Comparison of ENCODE assay signal across 24 cellular contexts in the genomic region with DNA sequence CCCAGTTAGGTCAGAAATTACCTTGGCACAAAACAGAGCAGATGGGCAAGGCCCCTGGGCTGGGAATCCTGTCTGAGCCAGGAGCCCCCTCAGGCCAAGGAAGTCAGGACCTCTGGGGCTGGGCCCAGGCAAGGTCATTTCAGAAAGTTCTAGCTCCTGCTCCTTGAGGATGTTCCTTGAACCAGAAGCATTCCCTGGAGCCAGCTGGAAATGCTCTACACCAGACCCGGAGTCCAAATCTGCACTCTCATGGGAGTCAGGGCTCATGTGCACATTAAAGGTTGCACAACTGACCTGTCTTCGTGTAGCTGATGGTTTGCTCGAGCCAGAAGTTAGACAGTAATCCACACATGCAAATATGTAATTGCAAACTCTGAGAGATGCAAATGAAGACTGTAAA. TPM values are rescaled to one million over a fixed set of nuclear protein-coding genes. Genes with fewer than 3 reads are reported as not detected.
"Had no signal": no experiment of that assay in that cellular context is flagged by ENCODE, and none has a peak within 500 bp of the region (broad histone marks: within the 10 kb centered on the region; RNA-seq: fewer than 3 reads in every experiment).

No MANE protein-coding gene starts in this region.

- H3K27ac Mint-ChIP-seq: activated naive CD4-positive, alpha-beta T cell treated with anti-CD3 and anti-CD28 coated beads, Interleukin-2, amount 50 U/mL, for 24 hours; activated T-cell treated with anti-CD3 and anti-CD28 coated beads, Interleukin-2, amount 50 U/mL, for 72 hours; memory B cell had no signal

- H3K4me3 Mint-ChIP-seq: activated naive CD4-positive, alpha-beta T cell treated with anti-CD3 and anti-CD28 coated beads, Interleukin-2, amount 50 U/mL, for 24 hours; activated T-cell treated with anti-CD3 and anti-CD28 coated beads, Interleukin-2, amount 50 U/mL, for 72 hours; memory B cell; naive B cell had no signal

- DNase-seq: activated CD4-positive, alpha-beta T cell treated with anti-CD3 and anti-CD28 coated beads for 1 hour; activated CD8-positive, alpha-beta memory T cell treated with anti-CD3 and anti-CD28 coated beads for 24 hours; activated CD8-positive, alpha-beta memory T cell treated with anti-CD3 and anti-CD28 coated beads, Interleukin-2, amount 50 U/mL, for 48 hours; activated effector memory CD4-positive, alpha-beta T cell treated with anti-CD3 and anti-CD28 coated beads, Interleukin-2, amount 50 U/mL, for 16 hours; activated T-cell treated with anti-CD3 and anti-CD28 coated beads, Interleukin-2, amount 50 U/mL, for 72 hours; cerebellar nuclear complex; effector CD4-positive, alpha-beta T cell; foreskin keratinocyte; hippocampal formation; kidney; mucosa of descending colon; naive B cell; stimulated activated CD4-positive, alpha-beta T cell treated with anti-CD3 and anti-CD28 coated beads, Interleukin-12 subunit alpha, Interleukin-12 subunit beta, amount 100 ng/mL, for 4 hours; stimulated activated CD4-positive, alpha-beta T cell treated with anti-CD3 and anti-CD28 coated beads, Interleukin-1b, Interleukin-23, amount 100 ng/mL, for 48 hours; stimulated activated CD8-positive, alpha-beta memory T cell treated with anti-CD3 and anti-CD28 coated beads, Interleukin-4, amount 100 ng/mL, for 48 hours; stimulated activated naive CD4-positive, alpha-beta T cell treated with Interleukin-2 at 50 U/mL for 16 hours; SW 1271; trophoblast cell; WERI-Rb-1 had no signal

- H3K36me3 Mint-ChIP-seq: activated naive CD4-positive, alpha-beta T cell treated with anti-CD3 and anti-CD28 coated beads, Interleukin-2, amount 50 U/mL, for 24 hours; memory B cell had no signal

- FAIRE-seq: astrocyte, kidney had no signal

- H3K4me3 ChIP-seq: adrenal gland, breast epithelium, mucosa of descending colon had no signal

- H3K9me3 Mint-ChIP-seq: activated naive CD4-positive, alpha-beta T cell treated with anti-CD3 and anti-CD28 coated beads, Interleukin-2, amount 50 U/mL, for 24 hours; activated T-cell treated with anti-CD3 and anti-CD28 coated beads, Interleukin-2, amount 50 U/mL, for 72 hours; memory B cell had no signal

- H3K4me1 Mint-ChIP-seq: activated naive CD4-positive, alpha-beta T cell treated with anti-CD3 and anti-CD28 coated beads, Interleukin-2, amount 50 U/mL, for 24 hours; memory B cell; naive B cell had no signal

RNA-seq across cellular contexts. Expression of a gene that starts 18.0 kb away (rescaled TPM):
- total RNA-seq: activated T-cell treated with anti-CD3 and anti-CD28 coated beads, Interleukin-2, amount 50 U/mL, for 72 hours had no signal
